24 cellular contexts compared by ENCODE assay signal in the genomic region with DNA sequence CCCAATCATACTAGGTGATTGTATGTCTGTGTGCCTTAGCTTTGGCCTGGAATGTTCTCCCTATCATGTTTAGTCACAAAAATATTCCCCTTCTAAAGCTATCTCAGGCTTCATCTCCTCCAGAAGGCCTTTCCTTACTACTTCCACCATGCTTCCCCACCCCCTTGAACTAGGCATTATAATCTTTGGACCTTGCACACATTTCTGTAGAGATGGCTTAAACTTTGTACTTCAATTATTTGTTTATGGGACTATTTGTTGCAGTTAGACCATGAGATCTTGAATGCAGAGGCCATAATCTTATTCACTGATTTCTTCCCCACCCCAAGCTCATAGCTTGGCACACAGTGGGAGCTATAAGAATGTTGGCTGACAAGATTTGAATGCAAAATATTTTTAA.
A peak's percentile ranks its signal among the peaks of the same experiment; 100 is the strongest.
DNase-seq lines count a peak whose midpoint lies in the region; ATAC-seq, FAIRE-seq and TF ChIP-seq lines count a peak whose summit lies in the region.
"Had no signal": no experiment of that assay in that cellular context is flagged by ENCODE, and none has a peak within 500 bp of the region (broad histone marks: within the 10 kb centered on the region; RNA-seq: fewer than 3 reads in every experiment).

No MANE protein-coding gene starts in this region.

- peaks cover 0 to 3% (median 0%) of the 10 kb centered on the region in 4 donors for H3K27me3 ChIP-seq in liver (ENCODE audit: control insufficient read depth in 4 of 4, insufficient read depth in 4 of 4, low read length in 3 of 4)
- no peaks in the 10 kb centered on the region for H3K27me3 ChIP-seq in HepG2 (ENCODE audit: control insufficient read depth in 1 of 2, insufficient read depth in 2 of 2, low read length in 2 of 2)
- H3K27me3 ChIP-seq: BE2C had no signal

- FAIRE-seq in HepG2 (lab: Jason Lieb, UNC), result no peak
- FAIRE-seq: A549, D721Med, GM12891, GM18507 had no signal

- H3K9ac ChIP-seq in liver (ENCODE audit: low read depth in 1 of 2, low read length in 2 of 2), result no peak overlapping the region
- no peak overlapping the region for H3K9ac ChIP-seq in HepG2 (ENCODE audit: insufficient read depth, low read depth, low read length)
- H3K9ac ChIP-seq: BLaER1 treated with 17β-estradiol and CSF1 and Interleukin-3, amounts not matched to agents 10 nM and 100 nM had no signal

- in situ Hi-C loops in HepG2 (cut with HindIII; ENCODE audit: extremely low pct_ligation_motif_present, low pct_unique_long_range_greater_than_20kb), result no loop called here

- H3K27ac ChIP-seq in liver (ENCODE audit: low read depth in 1 of 2, low read length in 2 of 2), result no peak overlapping the region
- no peak overlapping the region for H3K27ac ChIP-seq in HepG2 (ENCODE audit: extremely low read length, insufficient read depth, low read length)
- H3K27ac ChIP-seq: A549; BLaER1 treated with 17β-estradiol and CSF1 and Interleukin-3, amounts not matched to agents 10 nM and 100 nM had no signal

- intact Hi-C loops in HepG2 (cut with micrococcal nuclease; ENCODE audit: unreplicated experiment) (no loop called here), left colon (cut with DNase I, micrococcal nuclease) (no loop called here), mucosa of descending colon (cut with DNase I, micrococcal nuclease) (no loop called here)

- CTCF ChIA-PET in HepG2 (lab: Yijun Ruan, JAX; ENCODE audit: low intra/inter-chr PET ratio, low total read pairs), result no interaction called here

- DNase-seq in HepG2 (ENCODE audit: low spot score) (no peak), left colon (no peak), mucosa of descending colon (peak in 1 of 3 donors; percentile 14), NCI-H1417 (lab: John Stamatoyannopoulos, UW) (no peak)
- DNase-seq: 8988T; ACHN; AML-193; BE2C; CD4-positive, alpha-beta T cell; CD8-positive, alpha-beta memory T cell; DMS 273 treated with DMSO at 0.1 percent for 48 hours; DMS53; DMS79 treated with DMSO at 0.1 percent for 48 hours; GF-D8; HFFc6 had no signal

- BruUV-seq in HepG2 (replicated peaks; lab: Mats Ljungman, UMichigan), result no TSS peak

- no peaks in the 10 kb centered on the region for H3K79me2 ChIP-seq in HepG2 (ENCODE audit: insufficient read depth, low read length)

- H4K20me1 ChIP-seq in HepG2 (ENCODE audit: insufficient read depth, low read length), result no peaks in the 10 kb centered on the region
- H4K20me1 ChIP-seq: BLaER1 treated with 17β-estradiol and CSF1 and Interleukin-3, amounts not matched to agents 10 nM and 100 nM had no signal

- no peaks in the 10 kb centered on the region for H3K9me3 ChIP-seq in liver (ENCODE audit: control insufficient read depth in 4 of 4, low read length in 3 of 4)
- peaks cover 25% of the 10 kb centered on the region for H3K9me3 ChIP-seq in HepG2 (ENCODE audit: low read length)
- H3K9me3 ChIP-seq in mucosa of descending colon, result no peaks in the 10 kb centered on the region
- H3K9me3 ChIP-seq: A549; BE2C; BLaER1 treated with 17β-estradiol and CSF1 and Interleukin-3, amounts not matched to agents 10 nM and 100 nM; HAP-1 had no signal

- H3K4me1 ChIP-seq in liver (ENCODE audit: control insufficient read depth in 4 of 4, insufficient read depth in 4 of 4, low read length in 3 of 4), result peaks cover 0 to 7% (median 4%) of the 10 kb centered on the region in 4 donors
- H3K4me1 ChIP-seq in HepG2 (ENCODE audit: insufficient read depth, low read length), result no peaks in the 10 kb centered on the region
- no peaks in the 10 kb centered on the region for H3K4me1 ChIP-seq in mucosa of descending colon (ENCODE audit: low read depth)
- H3K4me1 ChIP-seq: A549; BE2C; BLaER1 treated with 17β-estradiol and CSF1 and Interleukin-3, amounts not matched to agents 10 nM and 100 nM; HAP-1 had no signal

- no peak for TF ChIP-seq CTCF in liver (IDR thresholded peaks at IDR 0.05; ENCODE audit: low read depth, low read length, missing input control)
- TF ChIP-seq CTCF in HepG2 (CRISPR knock-in tag; IDR thresholded peaks at IDR 0.05), result no peak
- TF ChIP-seq CTCF in mucosa of descending colon (IDR thresholded peaks at IDR 0.05), result no peak

- TF ChIP-seq POLR2A in HepG2 (IDR thresholded peaks at IDR 0.05; ENCODE audit: insufficient read depth in 1 of 2, low read depth in 2 of 2, low read length in 2 of 2), result no peak

- peak; percentile 17 to 39 for TF ChIP-seq RAD21 in liver (IDR thresholded peaks at IDR 0.05)
- no peak for TF ChIP-seq RAD21 in HepG2 (CRISPR knock-in tag; IDR thresholded peaks at IDR 0.05)

- ATAC-seq in HepG2 (no peak), left colon (peak; percentile 92), mucosa of descending colon (peak; percentile 62)
- ATAC-seq in activated CD4-positive, CD25-positive, alpha-beta regulatory T cell treated with anti-CD3 and anti-CD28 coated beads, Interleukin-2, amount 50 U/mL, for 24 hours, result no peak
- ATAC-seq: A549, GM23338 had no signal

- H3K4me2 ChIP-seq in HepG2 (ENCODE audit: low read depth, low read length), result no peak overlapping the region
- H3K4me2 ChIP-seq: A549; BLaER1 treated with 17β-estradiol and CSF1 and Interleukin-3, amounts not matched to agents 10 nM and 100 nM; GM23338 had no signal

- H3K36me3 ChIP-seq in liver (ENCODE audit: control insufficient read depth in 4 of 4, insufficient read depth in 3 of 4, low read depth in 1 of 4, low read length in 3 of 4) (no peaks in the 10 kb centered on the region), HepG2 (replicated peaks in 1 of 2; ENCODE audit: control insufficient read depth in 1 of 2, insufficient read depth in 2 of 2, low read length in 2 of 2) (no peaks in the 10 kb centered on the region), mucosa of descending colon (ENCODE audit: low read depth) (no peaks in the 10 kb centered on the region)
- H3K36me3 ChIP-seq: BE2C; BLaER1 treated with 17β-estradiol and CSF1 and Interleukin-3, amounts not matched to agents 10 nM and 100 nM; HAP-1 had no signal

- H3K4me3 ChIP-seq in liver (ENCODE audit: low read depth in 1 of 3, low read length in 3 of 3) (peak overlapping the region in 1 of 3 donors; percentile 26), HepG2 (replicated peaks in 1 of 3; ENCODE audit: insufficient read depth in 1 of 3, low read depth in 2 of 3, low read length in 3 of 3) (no peak overlapping the region), mucosa of descending colon (no peak overlapping the region)
- H3K4me3 ChIP-seq: A549; BLaER1 treated with 17β-estradiol and CSF1 and Interleukin-3, amounts not matched to agents 10 nM and 100 nM; GM23338; HAP-1 had no signal

- POLR2A ChIA-PET in HepG2 (lab: Yijun Ruan, JAX), result no interaction called here

- TF ChIP-seq EP300 in HepG2 (IDR thresholded peaks at IDR 0.05; ENCODE audit: low read depth in 2 of 2, low read length in 2 of 2) (no peak), HepG2 (CRISPR knock-in tag; IDR thresholded peaks at IDR 0.05; ENCODE audit: borderline replicate concordance) (no peak)

- no peak overlapping the region for H2AFZ ChIP-seq in HepG2 (ENCODE audit: low read length)
- H2AFZ ChIP-seq: GM23338 had no signal

TF ChIP-seq in liver, 16 proteins besides CTCF, POLR2A, EP300 and RAD21 (continues in another document):
- TF ChIP-seq TAF1 (conservative IDR thresholded peaks at IDR 0.05) (no peak), HNF4A (conservative IDR thresholded peaks at IDR 0.05) (peak; percentile 91 to 94), NR2F2 (IDR thresholded peaks at IDR 0.05) (no peak), EGR1 (IDR thresholded peaks at IDR 0.05; ENCODE audit: low read depth in 2 of 2) (no peak), SP1 (IDR thresholded peaks at IDR 0.05) (peak; percentile 37)
- TF ChIP-seq, protein P1, sequence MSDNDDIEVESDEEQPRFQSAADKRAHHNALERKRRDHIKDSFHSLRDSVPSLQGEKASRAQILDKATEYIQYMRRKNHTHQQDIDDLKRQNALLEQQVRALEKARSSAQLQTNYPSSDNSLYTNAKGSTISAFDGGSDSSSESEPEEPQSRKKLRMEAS (IDR thresholded peaks at IDR 0.05), result peak; percentile 24

TF ChIP-seq in HepG2, 621 proteins besides CTCF, POLR2A, EP300 and RAD21:
- TF ChIP-seq CCDC6 (CRISPR knock-in tag; IDR thresholded peaks at IDR 0.05) (no peak), ZNF879 (CRISPR knock-in tag; IDR thresholded peaks at IDR 0.05) (no peak), ZNF788 (CRISPR knock-in tag; IDR thresholded peaks at IDR 0.05; ENCODE audit: borderline replicate concordance) (no peak), ZNF260 (CRISPR knock-in tag; IDR thresholded peaks at IDR 0.05; ENCODE audit: borderline replicate concordance, low read depth) (no peak), NFYC (CRISPR knock-in tag; IDR thresholded peaks at IDR 0.05) (no peak), TBX2 (CRISPR knock-in tag; IDR thresholded peaks at IDR 0.05; ENCODE audit: borderline replicate concordance) (no peak), PITX1 (CRISPR knock-in tag; IDR thresholded peaks at IDR 0.05) (no peak), CBFB (CRISPR knock-in tag; IDR thresholded peaks at IDR 0.05) (no peak), HDAC1 (CRISPR knock-in tag; IDR thresholded peaks at IDR 0.05) (no peak), ZC3H4 (CRISPR knock-in tag; IDR thresholded peaks at IDR 0.05; ENCODE audit: borderline replicate concordance) (no peak), DMAP1 (CRISPR knock-in tag; IDR thresholded peaks at IDR 0.05) (no peak)
- TF ChIP-seq, protein P2, sequence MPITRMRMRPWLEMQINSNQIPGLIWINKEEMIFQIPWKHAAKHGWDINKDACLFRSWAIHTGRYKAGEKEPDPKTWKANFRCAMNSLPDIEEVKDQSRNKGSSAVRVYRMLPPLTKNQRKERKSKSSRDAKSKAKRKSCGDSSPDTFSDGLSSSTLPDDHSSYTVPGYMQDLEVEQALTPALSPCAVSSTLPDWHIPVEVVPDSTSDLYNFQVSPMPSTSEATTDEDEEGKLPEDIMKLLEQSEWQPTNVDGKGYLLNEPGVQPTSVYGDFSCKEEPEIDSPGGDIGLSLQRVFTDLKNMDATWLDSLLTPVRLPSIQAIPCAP (CRISPR knock-in tag; IDR thresholded peaks at IDR 0.05; ENCODE audit: low read depth), result no peak
- TF ChIP-seq, protein P3, sequence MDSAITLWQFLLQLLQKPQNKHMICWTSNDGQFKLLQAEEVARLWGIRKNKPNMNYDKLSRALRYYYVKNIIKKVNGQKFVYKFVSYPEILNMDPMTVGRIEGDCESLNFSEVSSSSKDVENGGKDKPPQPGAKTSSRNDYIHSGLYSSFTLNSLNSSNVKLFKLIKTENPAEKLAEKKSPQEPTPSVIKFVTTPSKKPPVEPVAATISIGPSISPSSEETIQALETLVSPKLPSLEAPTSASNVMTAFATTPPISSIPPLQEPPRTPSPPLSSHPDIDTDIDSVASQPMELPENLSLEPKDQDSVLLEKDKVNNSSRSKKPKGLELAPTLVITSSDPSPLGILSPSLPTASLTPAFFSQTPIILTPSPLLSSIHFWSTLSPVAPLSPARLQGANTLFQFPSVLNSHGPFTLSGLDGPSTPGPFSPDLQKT (CRISPR knock-in tag; IDR thresholded peaks at IDR 0.05; ENCODE audit: borderline replicate concordance), result no peak

Comparison
In these comparisons a context has a peak if more than half of its experiments do, and no peak if none do; other contexts are left out.
1. ATAC-seq: peak in left colon (single experiment) and mucosa of descending colon (single experiment); none in HepG2 (single experiment) and activated CD4-positive, CD25-positive, alpha-beta regulatory T cell treated with anti-CD3 and anti-CD28 coated beads, Interleukin-2, amount 50 U/mL, for 24 hours (0 of 2).